Comparison of ENCODE assay signal across 16 cellular contexts in the genomic region with DNA sequence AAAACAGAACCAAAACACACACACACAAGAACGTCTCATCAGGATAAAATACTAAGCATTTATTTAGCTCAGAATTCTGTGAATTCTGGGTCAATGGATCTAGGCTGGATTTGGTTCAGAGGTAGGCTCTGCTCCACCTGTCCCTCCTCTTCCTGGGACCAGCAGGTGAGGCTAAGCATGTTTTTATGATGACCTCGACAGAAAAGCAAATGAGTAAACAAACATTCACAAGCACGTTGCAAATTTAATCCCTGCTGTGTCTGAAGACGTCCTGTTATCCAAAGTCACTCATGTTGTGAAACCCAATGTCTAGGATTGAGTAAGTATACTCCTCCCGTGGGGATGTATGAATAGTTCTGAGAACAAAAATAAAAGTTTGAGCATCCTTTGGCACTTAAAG.
DNase-seq lines count a peak whose midpoint lies in the region; ATAC-seq and TF ChIP-seq lines count a peak whose summit lies in the region.
"Had no signal": no experiment of that assay in that cellular context is flagged by ENCODE, and none has a peak within 500 bp of the region (broad histone marks: within the 10 kb centered on the region; RNA-seq: fewer than 3 reads in every experiment).

No MANE protein-coding gene starts in this region.

- H4K20me1 ChIP-seq in SU-DHL-6 (ENCODE audit: low read depth, low read length): no peaks in the 10 kb centered on the region
- no peaks in the 10 kb centered on the region for H4K20me1 ChIP-seq in neural progenitor cell (ENCODE audit: low read depth)

- no peaks in the 10 kb centered on the region for H3K27me3 ChIP-seq in SU-DHL-6 (ENCODE audit: low read length)
- H3K27me3 ChIP-seq in neural progenitor cell: no peaks in the 10 kb centered on the region
- H3K27me3 ChIP-seq: Peyer's patch, SJSA1 had no signal

- H3K9ac ChIP-seq in SU-DHL-6 (ENCODE audit: low read length): no peak overlapping the region
- H3K9ac ChIP-seq in neural progenitor cell: no peak overlapping the region
- H3K9ac ChIP-seq: KMS-11 had no signal

- H3K36me3 ChIP-seq in SU-DHL-6 (ENCODE audit: low read length): no peaks in the 10 kb centered on the region
- no peaks in the 10 kb centered on the region for H3K36me3 ChIP-seq in neural progenitor cell
- H3K36me3 ChIP-seq: Peyer's patch, SJSA1 had no signal

- no peaks in the 10 kb centered on the region for H3K9me2 ChIP-seq in SU-DHL-6 (replicated peaks; ENCODE audit: insufficient read depth, low read length)

- no peaks in the 10 kb centered on the region for H3K4me1 ChIP-seq in neural progenitor cell
- H3K4me1 ChIP-seq: Peyer's patch, SJSA1 had no signal

- no peak overlapping the region for H3K4me2 ChIP-seq in SU-DHL-6 (ENCODE audit: low read depth, low read length, poor library complexity, severe bottlenecking)
- no peak overlapping the region for H3K4me2 ChIP-seq in neural progenitor cell
- H3K4me2 ChIP-seq: KMS-11 had no signal

- H3K9me3 ChIP-seq in SU-DHL-6 (ENCODE audit: insufficient read depth, low read length) (no peaks in the 10 kb centered on the region), neural progenitor cell (ENCODE audit: low read depth) (no peaks in the 10 kb centered on the region)
- H3K9me3 ChIP-seq: Peyer's patch, SJSA1 had no signal

- H3K79me2 ChIP-seq in SU-DHL-6 (ENCODE audit: insufficient read depth, low read length) (no peaks in the 10 kb centered on the region), neural progenitor cell (ENCODE audit: low read depth) (no peaks in the 10 kb centered on the region)

- H3K36me3 Mint-ChIP-seq in neural progenitor cell: no peaks in the 10 kb centered on the region
- no peaks in the 10 kb centered on the region for H3K36me3 Mint-ChIP-seq in activated CD8-positive, alpha-beta memory T cell treated with anti-CD3 and anti-CD28 coated beads, Interleukin-2, amount 10 ng/mL, durations not matched to agents 7 days and 5 days

- CTCF ChIA-PET in activated CD8-positive, alpha-beta memory T cell treated with anti-CD3 and anti-CD28 coated beads, Interleukin-2, amount 10 ng/mL, durations not matched to agents 7 days and 5 days (lab: Charles Lee): no interaction called here

- H3K4me3 ChIP-seq in SU-DHL-6 (ENCODE audit: insufficient read depth, low read length, poor library complexity, severe bottlenecking): no peak overlapping the region
- H3K4me3 ChIP-seq in neural progenitor cell: no peak overlapping the region
- H3K4me3 ChIP-seq: Peyer's patch, SJSA1 had no signal

- no peak overlapping the region for H3K4me3 Mint-ChIP-seq in neural progenitor cell
- no peak overlapping the region for H3K4me3 Mint-ChIP-seq in activated CD8-positive, alpha-beta memory T cell treated with anti-CD3 and anti-CD28 coated beads, Interleukin-2, amount 10 ng/mL, durations not matched to agents 7 days and 5 days
- H3K4me3 Mint-ChIP-seq: CD4-positive, alpha-beta T cell had no signal

- no peaks in the 10 kb centered on the region for H3K9me3 Mint-ChIP-seq in neural progenitor cell
- no peaks in the 10 kb centered on the region for H3K9me3 Mint-ChIP-seq in activated CD8-positive, alpha-beta memory T cell treated with anti-CD3 and anti-CD28 coated beads, Interleukin-2, amount 10 ng/mL, durations not matched to agents 7 days and 5 days (ENCODE audit: low read depth)
- H3K9me3 Mint-ChIP-seq: CD4-positive, alpha-beta T cell had no signal

- H3K27me3 Mint-ChIP-seq in neural progenitor cell (ENCODE audit: insufficient read depth, low read depth): no peaks in the 10 kb centered on the region
- no peaks in the 10 kb centered on the region for H3K27me3 Mint-ChIP-seq in activated CD8-positive, alpha-beta memory T cell treated with anti-CD3 and anti-CD28 coated beads, Interleukin-2, amount 10 ng/mL, durations not matched to agents 7 days and 5 days
- H3K27me3 Mint-ChIP-seq: CD4-positive, alpha-beta T cell had no signal

- peak; percentile 22 for DNase-seq in NCI-H2107 treated with DMSO at 0.1 percent for 48 hours (lab: John Stamatoyannopoulos, UW; ENCODE audit: unreplicated experiment)
- DNase-seq in NCI-H2107 (lab: John Stamatoyannopoulos, UW): no peak
- peak; percentile 31 for DNase-seq in DMS53 treated with DMSO at 0.1 percent for 48 hours (lab: John Stamatoyannopoulos, UW; ENCODE audit: unreplicated experiment)
- no peak for DNase-seq in neural progenitor cell (ENCODE audit: low spot score)
- no peak for DNase-seq in HUDEP-2 (lab: John Stamatoyannopoulos, UW; ENCODE audit: unreplicated experiment in 76 of 76)
- DNase-seq in activated CD8-positive, alpha-beta memory T cell treated with anti-CD3 and anti-CD28 coated beads, Interleukin-2, amount 10 ng/mL, durations not matched to agents 7 days and 5 days: no peak
- DNase-seq: CD4-positive, alpha-beta T cell; DMS79 treated with DMSO at 0.1 percent for 48 hours; GOT3; NCI-H1436; NCI-H2029 treated with DMSO at 0.1 percent for 48 hours; NCI-H524; Peyer's patch had no signal

- H3K4me1 Mint-ChIP-seq in neural progenitor cell: peaks cover 11% of the 10 kb centered on the region
- no peaks in the 10 kb centered on the region for H3K4me1 Mint-ChIP-seq in activated CD8-positive, alpha-beta memory T cell treated with anti-CD3 and anti-CD28 coated beads, Interleukin-2, amount 10 ng/mL, durations not matched to agents 7 days and 5 days

- TF ChIP-seq CTCF in SU-DHL-6 (IDR thresholded peaks at IDR 0.05; ENCODE audit: insufficient read depth, low read length, poor library complexity, severe bottlenecking) (no peak), neural progenitor cell (IDR thresholded peaks at IDR 0.05) (no peak)

- no peak overlapping the region for H3K27ac Mint-ChIP-seq in neural progenitor cell
- H3K27ac Mint-ChIP-seq in activated CD8-positive, alpha-beta memory T cell treated with anti-CD3 and anti-CD28 coated beads, Interleukin-2, amount 10 ng/mL, durations not matched to agents 7 days and 5 days: no peak overlapping the region
- H3K27ac Mint-ChIP-seq: CD4-positive, alpha-beta T cell had no signal

- H3K27ac ChIP-seq in SU-DHL-6 (ENCODE audit: low read depth, low read length) (no peak overlapping the region), neural progenitor cell (no peak overlapping the region)
- H3K27ac ChIP-seq: KMS-11, Peyer's patch, SJSA1 had no signal

- ATAC-seq in activated CD8-positive, alpha-beta memory T cell treated with anti-CD3 and anti-CD28 coated beads, Interleukin-2, amount 10 ng/mL, durations not matched to agents 7 days and 5 days: no peak

- peak overlapping the region; percentile 48 for H2AFZ ChIP-seq in SU-DHL-6 (ENCODE audit: low read depth, low read length, severe bottlenecking)
- peak overlapping the region; percentile 22 for H2AFZ ChIP-seq in neural progenitor cell (replicated peaks)

- H3F3A ChIP-seq in SU-DHL-6 (ENCODE audit: insufficient read depth): no peaks in the 10 kb centered on the region
- H3F3A ChIP-seq in neural progenitor cell (ENCODE audit: low read depth): no peaks in the 10 kb centered on the region

Comparison
In these comparisons a context has a peak if more than half of its experiments do, and no peak if none do; other contexts are left out.
1. DNase-seq: peak in NCI-H2107 treated with DMSO at 0.1 percent for 48 hours (single experiment) and DMS53 treated with DMSO at 0.1 percent for 48 hours (single experiment); none in NCI-H2107 (single experiment), neural progenitor cell (single experiment), HUDEP-2 (0 of 76) and activated CD8-positive, alpha-beta memory T cell treated with anti-CD3 and anti-CD28 coated beads, Interleukin-2, amount 10 ng/mL, durations not matched to agents 7 days and 5 days (single experiment).